ENCODE assay signal across 8 cellular contexts in genomic region chr1:111747282-111747734, GRCh38. TPM values are rescaled to one million over a fixed set of nuclear protein-coding genes. Genes with fewer than 3 reads are reported as not detected.
DNase-seq lines count a peak whose midpoint lies in the region; ATAC-seq and TF ChIP-seq lines count a peak whose summit lies in the region.

No MANE protein-coding gene starts in this region.

- no peaks in the 10 kb centered on the region for H3K9me3 Mint-ChIP-seq in activated CD4-positive, alpha-beta T cell treated with anti-CD3 and anti-CD28 coated beads for 36 hours (ENCODE audit: low read depth)
- no peaks in the 10 kb centered on the region for H3K9me3 Mint-ChIP-seq in endothelial cell (ENCODE audit: unreplicated experiment)

- H3K79me2 ChIP-seq in GM23248 (ENCODE audit: insufficient read depth) (no peaks in the 10 kb centered on the region), neural cell (replicated peaks; ENCODE audit: insufficient read depth, low read length) (no peaks in the 10 kb centered on the region)

- DNase-seq in GM23248 (peak; percentile 87), NCI-H446 treated with DMSO at 0.1 percent for 48 hours (lab: John Stamatoyannopoulos, UW) (peak; percentile 45), endothelial cell (ENCODE audit: low spot score) (peak; percentile 71), uterus (peak in 1 of 2 donors; percentile 56)
- DNase-seq in activated CD4-positive, alpha-beta T cell treated with anti-CD3 and anti-CD28 coated beads for 36 hours, result peak; percentile 86

- TF ChIP-seq POLR2A in uterus (IDR thresholded peaks at IDR 0.05), result no peak

- peak overlapping the region; percentile 76; the same call in 1 of the 2 replicates for H3K4me2 ChIP-seq in BLaER1
- no peak overlapping the region for H3K4me2 ChIP-seq in GM23248 (ENCODE audit: unreplicated experiment)
- no peak overlapping the region for H3K4me2 ChIP-seq in neural cell (ENCODE audit: low read length)

- H4K20me1 ChIP-seq in BLaER1, result no peaks in the 10 kb centered on the region
- H4K20me1 ChIP-seq in GM23248 (ENCODE audit: insufficient read depth), result no peaks in the 10 kb centered on the region
- no peaks in the 10 kb centered on the region for H4K20me1 ChIP-seq in neural cell (ENCODE audit: insufficient read depth)

- H3K9ac ChIP-seq in BLaER1 (no peak overlapping the region), GM23248 (no peak overlapping the region), neural cell (ENCODE audit: low read length) (no peak overlapping the region)

- CTCF ChIA-PET in activated CD4-positive, alpha-beta T cell treated with anti-CD3 and anti-CD28 coated beads for 36 hours (lab: Charles Lee), result interaction anchor here (0.6 to 3.4 kb wide), 38 partner anchors 9 to 528 kb away, joined by 3 to 28 read pairs (median 4); partner anchors contain the start of gene INKA2

- peaks cover 48% of the 10 kb centered on the region for H3K4me1 ChIP-seq in BLaER1
- H3K4me1 ChIP-seq in GM23248 (ENCODE audit: insufficient read depth), result peaks cover 27% of the 10 kb centered on the region
- H3K4me1 ChIP-seq in uterus, result no peaks in the 10 kb centered on the region

- no peak for TF ChIP-seq EP300 in neural cell (conservative IDR thresholded peaks at IDR 0.05; ENCODE audit: poor library complexity, severe bottlenecking)

- no peaks in the 10 kb centered on the region for H3K36me3 ChIP-seq in BLaER1
- H3K36me3 ChIP-seq in GM23248 (ENCODE audit: low read depth), result no peaks in the 10 kb centered on the region
- peaks cover 15% of the 10 kb centered on the region for H3K36me3 ChIP-seq in neural cell (ENCODE audit: insufficient read depth, low read length)
- H3K36me3 ChIP-seq in uterus, result no peaks in the 10 kb centered on the region

- WGBS in GM23248 (ENCODE audit: low coverage in 1 of 2, low lambda C conversion rate in 2 of 2, missing lambda C conversion rate in 2 of 2), 2 experiments, result 6 to 8% methylated on average over 3 of the region's 3 CpGs

- in situ Hi-C loops in GM23248 (cut with MboI), result no loop called here

- peak; percentile 98 for ATAC-seq in activated CD4-positive, alpha-beta T cell treated with anti-CD3 and anti-CD28 coated beads for 36 hours
- ATAC-seq in GM21423 (IDR thresholded peaks at IDR 0.05; ENCODE audit: unreplicated experiment), result no peak

- H3K27me3 Mint-ChIP-seq in activated CD4-positive, alpha-beta T cell treated with anti-CD3 and anti-CD28 coated beads for 36 hours, result peaks cover 5% of the 10 kb centered on the region
- H3K27me3 Mint-ChIP-seq in endothelial cell (ENCODE audit: unreplicated experiment), result peaks cover 3% of the 10 kb centered on the region

- H3K4me3 ChIP-seq in BLaER1 (no peak overlapping the region), GM23248 (no peak overlapping the region), neural cell (ENCODE audit: low read length) (no peak overlapping the region), uterus (no peak overlapping the region)

- TF ChIP-seq RAD21 in neural cell (conservative IDR thresholded peaks at IDR 0.05), result peak; percentile 28

- no peaks in the 10 kb centered on the region for H3K36me3 Mint-ChIP-seq in activated CD4-positive, alpha-beta T cell treated with anti-CD3 and anti-CD28 coated beads for 36 hours (ENCODE audit: low read depth)
- H3K36me3 Mint-ChIP-seq in endothelial cell (ENCODE audit: low read depth, unreplicated experiment), result no peaks in the 10 kb centered on the region

- H3K9me3 ChIP-seq in BLaER1 (no peaks in the 10 kb centered on the region), GM23248 (ENCODE audit: low read depth) (no peaks in the 10 kb centered on the region), neural cell (ENCODE audit: low read length) (no peaks in the 10 kb centered on the region), uterus (no peaks in the 10 kb centered on the region)

- H3K9me2 ChIP-seq in GM23248 (ENCODE audit: insufficient read depth), result no peaks in the 10 kb centered on the region
- no peaks in the 10 kb centered on the region for H3K9me2 ChIP-seq in neural cell (ENCODE audit: insufficient read depth, low read length)

- H3F3A ChIP-seq in GM23248 (ENCODE audit: insufficient read depth), result peaks cover 22% of the 10 kb centered on the region
- peaks cover 4% of the 10 kb centered on the region for H3F3A ChIP-seq in neural cell (ENCODE audit: insufficient read depth, low read length, poor library complexity, severe bottlenecking)

- H3K27me3 ChIP-seq in BLaER1 (peaks cover 6% of the 10 kb centered on the region), GM23248 (replicated peaks; ENCODE audit: insufficient read depth) (no peaks in the 10 kb centered on the region), neural cell (ENCODE audit: insufficient read depth, low read depth, low read length) (no peaks in the 10 kb centered on the region), uterus (no peaks in the 10 kb centered on the region)

- intact Hi-C loops in activated CD4-positive, alpha-beta T cell treated with anti-CD3 and anti-CD28 coated beads for 36 hours (cut with DNase I, micrococcal nuclease), result loop anchor here (1.0 to 2.0 kb wide), 4 partner anchors 32 to 266 kb away; no protein-coding TSS in a partner anchor
- intact Hi-C loops in uterus (cut with DNase I; ENCODE audit: low total_unique reads), result no loop called here

- TF ChIP-seq CTCF in endothelial cell (IDR thresholded peaks at IDR 0.05; ENCODE audit: unreplicated experiment) (peak; percentile 69), neural cell (IDR thresholded peaks at IDR 0.05; ENCODE audit: poor library complexity, severe bottlenecking) (peak; percentile 50), uterus (IDR thresholded peaks at IDR 0.05) (peak; percentile 37 to 55 (median 46))

- no peak overlapping the region for H3K27ac Mint-ChIP-seq in activated CD4-positive, alpha-beta T cell treated with anti-CD3 and anti-CD28 coated beads for 36 hours
- H3K27ac Mint-ChIP-seq in endothelial cell (ENCODE audit: unreplicated experiment), result no peak overlapping the region

- H3K27ac ChIP-seq in BLaER1 (no peak overlapping the region), GM23248 (no peak overlapping the region; the same call in 1 of the 2 replicates), neural cell (ENCODE audit: low read length) (peak overlapping the region; percentile 39), uterus (no peak overlapping the region)

- H2AFZ ChIP-seq in GM23248 (no peak overlapping the region), neural cell (ENCODE audit: low read depth, low read length) (no peak overlapping the region)

- POLR2A ChIA-PET in activated CD4-positive, alpha-beta T cell treated with anti-CD3 and anti-CD28 coated beads for 36 hours (lab: Charles Lee), result interaction anchor here (1.4 kb wide), 1 partner anchor 240 kb away, joined by 3 read pairs; no protein-coding TSS in a partner anchor

- H3K4me1 Mint-ChIP-seq in activated CD4-positive, alpha-beta T cell treated with anti-CD3 and anti-CD28 coated beads for 36 hours, result peaks cover 2% of the 10 kb centered on the region
- H3K4me1 Mint-ChIP-seq in endothelial cell (ENCODE audit: unreplicated experiment), result peaks cover 7% of the 10 kb centered on the region

- H3K4me3 Mint-ChIP-seq in activated CD4-positive, alpha-beta T cell treated with anti-CD3 and anti-CD28 coated beads for 36 hours, result no peak overlapping the region
- no peak overlapping the region for H3K4me3 Mint-ChIP-seq in endothelial cell (ENCODE audit: unreplicated experiment)

TF ChIP-seq in neural cell, 6 proteins besides CTCF, POLR2A, EP300 and RAD21:
- peak; percentile 32 for TF ChIP-seq SMC3 (conservative IDR thresholded peaks at IDR 0.05; ENCODE audit: poor library complexity)
- no peak for TF ChIP-seq EZH2 (IDR thresholded peaks at IDR 0.05; ENCODE audit: borderline replicate concordance, insufficient read depth, low read length, poor library complexity, severe bottlenecking)

RNA-seq across cellular contexts. Expression of gene INKA2, which starts 8.1 kb away (rescaled TPM):
- 0.63 and 1.3 TPM in 2 replicates for total RNA-seq in GM23248 (2014; rRNA removed; shearing (Covaris generic))
- polyA plus RNA-seq in GM23248 (2016; fragmentation: Nextera tagmentation; extraction: Ambion mirVana) (1.2 and 1.3 TPM in 2 replicates), neural cell (0.77 and 0.84 TPM in 2 replicates)
- total RNA-seq in activated CD4-positive, alpha-beta T cell treated with anti-CD3 and anti-CD28 coated beads for 36 hours, result under 1 TPM; 0.25 to 0.49 TPM
- total RNA-seq in endothelial cell (ENCODE audit: unreplicated experiment) (5.6 TPM), uterus (10 to 100 TPM in 1 of 4 donors, 1 to 10 TPM in 1, under 1 TPM in 1, not detected in 1; 0.51 to 16.4 (median 6.4) TPM)
- 1.5 and 1.6 TPM in 2 replicates for polyA minus RNA-seq in neural cell

RNA-seq across cellular contexts. Expression of gene DDX20, which starts 8.4 kb away (rescaled TPM):
- total RNA-seq in GM23248 (2014; rRNA removed; shearing (Covaris generic)), result 20.1 and 24.2 TPM in 2 replicates
- polyA plus RNA-seq in GM23248 (2016; fragmentation: Nextera tagmentation; extraction: Ambion mirVana) (9.4 and 11.5 TPM in 2 replicates), neural cell (26.5 and 30.0 TPM in 2 replicates)
- total RNA-seq in activated CD4-positive, alpha-beta T cell treated with anti-CD3 and anti-CD28 coated beads for 36 hours, result 10 to 100 TPM; 13.5 to 13.6 TPM
- total RNA-seq in endothelial cell (ENCODE audit: unreplicated experiment) (18.8 TPM), uterus (10 to 100 TPM; 13.3 to 38.2 (median 20.1) TPM)
- 37.5 and 40.5 TPM in 2 replicates for polyA minus RNA-seq in neural cell
